In the genomic region with DNA sequence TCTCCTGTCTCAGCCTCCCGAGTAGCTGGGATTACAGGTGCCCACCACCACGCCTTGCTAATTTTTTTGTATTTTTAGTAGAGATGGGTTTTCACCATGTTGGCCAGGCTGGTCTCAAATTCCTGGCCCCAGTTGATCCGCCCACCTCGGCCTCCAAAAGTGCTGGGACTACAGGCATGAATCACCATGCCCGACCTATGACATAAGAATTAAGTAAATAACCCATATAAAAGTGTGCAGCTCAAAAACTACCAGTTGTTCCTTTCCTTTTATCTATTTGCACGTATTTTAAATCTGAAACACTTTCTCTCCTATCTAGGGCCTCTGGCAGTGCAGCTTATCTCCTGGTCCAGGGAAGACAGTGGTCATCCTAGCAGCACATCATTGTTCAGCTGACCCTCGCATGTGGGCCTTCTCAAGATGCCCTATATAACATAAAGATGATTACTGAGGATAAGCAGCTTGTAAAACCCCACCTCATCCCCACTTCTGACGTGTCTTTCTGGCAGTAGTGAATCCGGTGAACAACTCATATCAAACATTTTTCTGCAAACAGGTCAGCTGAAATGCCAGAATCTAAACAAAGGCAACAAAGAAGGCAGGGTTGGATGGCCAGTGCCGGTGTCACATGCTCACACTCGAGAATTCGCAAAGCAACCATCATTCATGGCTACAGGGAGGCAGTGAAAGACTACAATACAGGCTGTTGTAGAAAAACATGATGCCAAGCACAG, we compare ENCODE assay signal across 13 cellular contexts. TPM values are rescaled to one million over a fixed set of nuclear protein-coding genes. Genes with fewer than 3 reads are reported as not detected.
DNase-seq lines count a peak whose midpoint lies in the region; ATAC-seq and TF ChIP-seq lines count a peak whose summit lies in the region.
"Had no signal": no experiment of that assay in that cellular context is flagged by ENCODE, and none has a peak within 500 bp of the region (broad histone marks: within the 10 kb centered on the region; RNA-seq: fewer than 3 reads in every experiment).

No MANE protein-coding gene starts in this region.

- no peaks in the 10 kb centered on the region for H4K20me1 ChIP-seq in osteoblast (ENCODE audit: insufficient read depth, low read length)

- no peaks in the 10 kb centered on the region for H3K27me3 Mint-ChIP-seq in effector memory CD8-positive, alpha-beta T cell
- H3K27me3 Mint-ChIP-seq: activated CD8-positive, alpha-beta T cell treated with anti-CD3 and anti-CD28 coated beads for 36 hours; activated naive CD8-positive, alpha-beta T cell treated with anti-CD3 and anti-CD28 coated beads, Interleukin-2, amount 10 ng/mL, durations not matched to agents 7 days and 5 days; CD4-positive, alpha-beta memory T cell; type B pancreatic cell had no signal

- no peak for TF ChIP-seq CTCF in BJ (IDR thresholded peaks at IDR 0.05; ENCODE audit: insufficient read depth, low read depth, low read length)
- TF ChIP-seq CTCF in osteoblast (IDR thresholded peaks at IDR 0.05; ENCODE audit: extremely low read depth, low read depth, low read length), result no peak

- in situ Hi-C loops in HAP-1 (cut with MboI; ENCODE audit: low sequenced_read_pairs), result no loop called here

- no peaks in the 10 kb centered on the region for H3K79me2 ChIP-seq in osteoblast (ENCODE audit: insufficient read depth, low read length)

- H3K27ac Mint-ChIP-seq in effector memory CD8-positive, alpha-beta T cell, result peak overlapping the region; percentile 16 to 24
- H3K27ac Mint-ChIP-seq: activated CD8-positive, alpha-beta T cell treated with anti-CD3 and anti-CD28 coated beads for 36 hours; activated naive CD8-positive, alpha-beta T cell treated with anti-CD3 and anti-CD28 coated beads, Interleukin-2, amount 10 ng/mL, durations not matched to agents 7 days and 5 days; type B pancreatic cell had no signal

- H3K36me3 Mint-ChIP-seq in effector memory CD8-positive, alpha-beta T cell (ENCODE audit: insufficient read depth), result peaks cover 8% of the 10 kb centered on the region
- H3K36me3 Mint-ChIP-seq: type B pancreatic cell had no signal

- H3K36me3 ChIP-seq in BJ (ENCODE audit: control insufficient read depth, insufficient read depth, low read length) (no peaks in the 10 kb centered on the region), MG63 (no peaks in the 10 kb centered on the region), osteoblast (ENCODE audit: insufficient read depth, low read length) (no peaks in the 10 kb centered on the region), HAP-1 (replicated peaks) (no peaks in the 10 kb centered on the region)

- H3K4me2 ChIP-seq in osteoblast (ENCODE audit: insufficient read depth, low read length), result peak overlapping the region; percentile 72

- H3K4me3 Mint-ChIP-seq in effector memory CD8-positive, alpha-beta T cell, result no peak overlapping the region
- H3K4me3 Mint-ChIP-seq: activated CD8-positive, alpha-beta T cell treated with anti-CD3 and anti-CD28 coated beads for 36 hours; activated naive CD8-positive, alpha-beta T cell treated with anti-CD3 and anti-CD28 coated beads, Interleukin-2, amount 10 ng/mL, durations not matched to agents 7 days and 5 days; CD4-positive, alpha-beta memory T cell; type B pancreatic cell had no signal

- peaks cover 7 to 16% of the 10 kb centered on the region in 2 donors for H3K4me1 Mint-ChIP-seq in effector memory CD8-positive, alpha-beta T cell (ENCODE audit: low read depth in 2 of 2)

- H3K4me1 ChIP-seq in osteoblast (ENCODE audit: insufficient read depth, low read length) (peaks cover 17% of the 10 kb centered on the region), HAP-1 (no peaks in the 10 kb centered on the region; the same call in 1 of the 2 replicates)

- no peak for ATAC-seq in effector memory CD8-positive, alpha-beta T cell (replicated peaks)
- ATAC-seq: activated CD8-positive, alpha-beta T cell treated with anti-CD3 and anti-CD28 coated beads for 36 hours; K562 had no signal

- H3K4me3 ChIP-seq in BJ (ENCODE audit: low read depth, low read length) (no peak overlapping the region), MG63 (no peak overlapping the region), osteoblast (ENCODE audit: insufficient read depth, low read length) (peak overlapping the region; percentile 6), HAP-1 (no peak overlapping the region)
- H3K4me3 ChIP-seq: K562 had no signal

- CTCF ChIA-PET in BJ (lab: Yijun Ruan, JAX), result interaction anchor here (0.6 to 5.7 kb wide), 8 partner anchors 10 to 193 kb away, joined by 3 to 33 read pairs (median 6); no protein-coding TSS in a partner anchor

- peak overlapping the region; percentile 33 for H2AFZ ChIP-seq in osteoblast (ENCODE audit: low read length)

- POLR2A ChIA-PET in BJ (lab: Charles Lee), result interaction anchor here (0.5 kb wide), 1 partner anchor 61 kb away, joined by 6 read pairs; a partner anchor contains a TSS

- no peaks in the 10 kb centered on the region for H3K9me3 Mint-ChIP-seq in effector memory CD8-positive, alpha-beta T cell
- H3K9me3 Mint-ChIP-seq: activated CD8-positive, alpha-beta T cell treated with anti-CD3 and anti-CD28 coated beads for 36 hours; activated naive CD8-positive, alpha-beta T cell treated with anti-CD3 and anti-CD28 coated beads, Interleukin-2, amount 10 ng/mL, durations not matched to agents 7 days and 5 days; CD4-positive, alpha-beta memory T cell; type B pancreatic cell had no signal

- H3K9me3 ChIP-seq in MG63, result no peaks in the 10 kb centered on the region
- no peaks in the 10 kb centered on the region for H3K9me3 ChIP-seq in osteoblast (ENCODE audit: low read depth, low read length)
- H3K9me3 ChIP-seq in HAP-1, result no peaks in the 10 kb centered on the region

- DNase-seq in BJ (ENCODE audit: low read depth) (peak; percentile 16), MG63 (peak; percentile 65), osteoblast (ENCODE audit: insufficient read length, low spot score, missing footprints) (peak; percentile 71), 8988T (no peak), DMS79 (lab: John Stamatoyannopoulos, UW) (no peak), HAP-1 (ENCODE audit: low spot score in 2 of 2) (no peak), AG08395 (ENCODE audit: low spot score) (no peak)
- DNase-seq in effector memory CD8-positive, alpha-beta T cell, result no peak
- DNase-seq: activated CD8-positive, alpha-beta T cell treated with anti-CD3 and anti-CD28 coated beads for 36 hours; activated naive CD8-positive, alpha-beta T cell treated with anti-CD3 and anti-CD28 coated beads, Interleukin-2, amount 10 ng/mL, durations not matched to agents 7 days and 5 days; CD4-positive, alpha-beta memory T cell had no signal

- no peaks in the 10 kb centered on the region for H3K27me3 ChIP-seq in BJ (ENCODE audit: control insufficient read depth, insufficient read depth, low read length)
- no peaks in the 10 kb centered on the region for H3K27me3 ChIP-seq in MG63
- H3K27me3 ChIP-seq in osteoblast (ENCODE audit: insufficient read depth, low read length), result no peaks in the 10 kb centered on the region
- no peaks in the 10 kb centered on the region for H3K27me3 ChIP-seq in HAP-1 (ENCODE audit: low read depth)

- peak overlapping the region; percentile 88 for H3K27ac ChIP-seq in osteoblast (ENCODE audit: low read depth, low read length)

RNA-seq across cellular contexts. Expression of a gene that starts 36.0 kb away (rescaled TPM):
- 0.38 and 0.43 TPM in 2 replicates for polyA plus RNA-seq in BJ (2011; rRNA removed)
- 0.41 and 0.52 TPM in 2 replicates for polyA minus RNA-seq in BJ (2011; rRNA and poly(A)+ RNA removed)
- not detected in 2 replicates for total RNA-seq in MG63 (2014; rRNA removed; shearing (Covaris generic); ENCODE audit: low replicate concordance)
- total RNA-seq in osteoblast, result 0.88 and 1.4 TPM in 2 replicates

Comparison
In these comparisons a context has a peak if more than half of its experiments do, and no peak if none do; other contexts are left out.
1. DNase-seq: peak in BJ (single experiment), MG63 (single experiment) and osteoblast (single experiment); none in effector memory CD8-positive, alpha-beta T cell (0 of 3), 8988T (single experiment), DMS79 (single experiment), HAP-1 (0 of 2) and AG08395 (single experiment).